In genomic region chr1:43367904-43368645, GRCh38 we compare ENCODE assay signal across 8 cellular contexts. TPM values are rescaled to one million over a fixed set of nuclear protein-coding genes. Genes with fewer than 3 reads are reported as not detected.
DNase-seq lines count a peak whose midpoint lies in the region; ATAC-seq, FAIRE-seq and TF ChIP-seq lines count a peak whose summit lies in the region.

TSS of gene ELOVL1 (minus strand) at chr1:43368011. CDS start at chr1:43365609, 2,402 bp downstream.

- CTCF ChIA-PET in BJ (lab: Yijun Ruan, JAX): interaction anchor here (0.8 kb wide), 1 partner anchor 141 kb away, joined by 3 read pairs; no protein-coding TSS in a partner anchor

- intact Hi-C loops in left lung (cut with DNase I): no loop called here

- ATAC-seq in HG03442 (IDR thresholded peaks at IDR 0.05; ENCODE audit: unreplicated experiment) (peak; percentile 67), left lung (peak; percentile 92)

- H3K4me3 ChIP-seq in BJ (ENCODE audit: low read depth, low read length) (peak within 1 kb of the TSS; percentile 82), coronary artery (peak within 1 kb of the TSS; percentile 95), left lung (peak within 1 kb of the TSS; percentile 88 to 94)

- TF ChIP-seq CTCF in BJ (IDR thresholded peaks at IDR 0.05; ENCODE audit: insufficient read depth, low read depth, low read length) (peak; percentile 44), coronary artery (IDR thresholded peaks at IDR 0.05) (no peak), left lung (IDR thresholded peaks at IDR 0.05) (no peak)

- DNase-seq in BJ (ENCODE audit: low read depth): peak; percentile 42
- peak; percentile 95 for DNase-seq in GM19239 (ENCODE audit: insufficient read length, low spot score)
- peak; percentile 91 to 98 for DNase-seq in NCI-H526 (lab: John Stamatoyannopoulos, UW)
- peak; percentile 92 for DNase-seq in activated CD4-positive, alpha-beta T cell treated with anti-CD3 and anti-CD28 coated beads for 48 hours
- peak; percentile 95 for DNase-seq in coronary artery (ENCODE audit: low spot score)
- peak; percentile 94 to 99 for DNase-seq in left lung
- DNase-seq in stimulated activated CD4-positive, alpha-beta T cell treated with anti-CD3 and anti-CD28 coated beads, Interleukin-2, amount 100 ng/mL, for 48 hours: peak; percentile 86 to 89

- no peaks in the 10 kb centered on the region for H3K9me3 ChIP-seq in left lung

- peaks cover 16% of the 10 kb centered on the region for H3K36me3 ChIP-seq in BJ (ENCODE audit: control insufficient read depth, insufficient read depth, low read length)
- peaks cover 6 to 27% of the 10 kb centered on the region in 2 donors for H3K36me3 ChIP-seq in left lung

- FAIRE-seq in GM19239 (lab: Jason Lieb, UNC): peak; percentile 83

- H3K27ac ChIP-seq in coronary artery (peak within 1 kb of the TSS; percentile 93 to 99), left lung (peak within 1 kb of the TSS; percentile 91 to 97)

- H3K27me3 ChIP-seq in BJ (ENCODE audit: control insufficient read depth, insufficient read depth, low read length): no peaks in the 10 kb centered on the region
- H3K27me3 ChIP-seq in left lung: no peaks in the 10 kb centered on the region

- H3K4me1 ChIP-seq in left lung: peaks cover 20 to 71% of the 10 kb centered on the region in 2 donors

- POLR2A ChIA-PET in BJ (lab: Charles Lee): interaction anchor here (0.7 kb wide), 1 partner anchor 141 kb away, joined by 3 read pairs; no protein-coding TSS in a partner anchor

RNA-seq across cellular contexts. Expression of gene ELOVL1, which starts in this region (rescaled TPM):
- 263 and 287 TPM in 2 replicates for polyA plus RNA-seq in BJ (2011; rRNA removed)
- polyA minus RNA-seq in BJ (2011; rRNA and poly(A)+ RNA removed): 82.3 and 130 TPM in 2 replicates
- total RNA-seq in left lung: 100 to 1,000 TPM; 118 to 144 TPM

Comparison
In these comparisons a context has a peak if more than half of its experiments do, and no peak if none do; other contexts are left out.
1. Peak in every context shown above with its lines: DNase-seq, ATAC-seq, H3K4me3 ChIP-seq and H3K27ac ChIP-seq.
2. DNase-seq: peak in every context shown above with its lines; median percentile 96 in left lung; 95 in GM19239; 95 in coronary artery; 94 in NCI-H526; 92 in activated CD4-positive, alpha-beta T cell treated with anti-CD3 and anti-CD28 coated beads for 48 hours; 88 in stimulated activated CD4-positive, alpha-beta T cell treated with anti-CD3 and anti-CD28 coated beads, Interleukin-2, amount 100 ng/mL, for 48 hours; 42 in BJ.